In the genomic region with DNA sequence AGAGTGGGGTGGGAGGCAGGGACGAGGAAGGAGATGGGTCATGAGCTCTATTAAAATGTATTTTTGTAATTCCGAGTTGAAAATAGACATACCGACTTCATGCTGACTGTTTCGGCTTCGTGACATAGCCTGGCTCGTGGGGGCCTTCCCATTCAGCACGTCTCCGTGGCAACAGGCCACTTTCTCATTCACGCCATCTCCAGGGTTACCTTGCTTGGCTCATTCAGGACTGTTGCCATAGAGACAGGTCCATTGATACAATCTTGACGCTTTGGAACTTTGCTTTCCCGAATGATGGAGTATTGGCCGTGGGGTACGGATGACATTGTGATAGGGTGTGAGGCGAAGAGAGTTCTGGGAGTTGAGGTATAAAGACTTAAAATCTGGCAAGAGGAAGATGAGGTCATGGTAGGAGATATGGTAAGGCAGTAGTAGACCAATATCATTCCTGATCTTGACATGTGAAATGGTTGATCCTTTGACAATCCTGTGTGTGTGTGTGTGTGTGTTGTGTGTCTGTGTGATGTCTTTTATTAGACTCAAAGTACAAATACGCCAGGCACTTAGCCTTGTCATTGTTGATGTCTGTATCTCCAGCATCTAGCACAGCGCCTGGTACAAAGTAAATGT, we compare ENCODE assay signal across 28 cellular contexts.
"Had no signal": no experiment of that assay in that cellular context is flagged by ENCODE, and none has a peak within 500 bp of the region (broad histone marks: within the 10 kb centered on the region; RNA-seq: fewer than 3 reads in every experiment).

No MANE protein-coding gene starts in this region.

- FAIRE-seq: islet of Langerhans, pancreas had no signal

- H3K36me3 ChIP-seq: esophagus muscularis mucosa, heart right ventricle, left lung, lower lobe of right lung, pancreas, prostate gland, sigmoid colon, stomach, thyroid gland, upper lobe of left lung had no signal

- DNase-seq: activated CD4-positive, alpha-beta memory T cell treated with anti-CD3 and anti-CD28 coated beads for 36 hours; activated CD4-positive, alpha-beta T cell treated with anti-CD3 and anti-CD28 coated beads, Interleukin-2, amount 10 ng/mL, durations not matched to agents 24 days and 14 days; activated CD4-positive, CD25-positive, alpha-beta regulatory T cell treated with anti-CD3 and anti-CD28 coated beads, Interleukin-2, amount 50 U/mL, for 72 hours; activated gamma-delta T cell treated with Interleukin-2 at 50 U/mL for 16 hours; activated naive CD4-positive, alpha-beta T cell treated with anti-CD3 and anti-CD28 coated beads, Interleukin-2, amount 50 U/mL, for 16 hours; activated T-cell treated with anti-CD3 and anti-CD28 coated beads, Interleukin-2, amount 50 U/mL, for 4 hours; foreskin keratinocyte; heart right ventricle; left lung; lower lobe of right lung; mesenchymal stem cell; pancreas; retina; sigmoid colon; stimulated activated CD4-positive, alpha-beta T cell treated with anti-CD3 and anti-CD28 coated beads, Interleukin-1b, Interleukin-23, amount 100 ng/mL, for 48 hours; stimulated activated CD4-positive, alpha-beta T cell treated with anti-CD3 and anti-CD28 coated beads, Interleukin-4, amount 100 ng/mL, for 4 hours; stimulated activated CD8-positive, alpha-beta memory T cell treated with anti-CD3 and anti-CD28 coated beads, Interleukin-4, amount 100 ng/mL, for 48 hours; stimulated activated naive B cell treated with anti-CD40 and anti-IgM and Interleukin-4, amounts not matched to agents 10 μg/mL and 1 μg/mL and 100 μg/mL, for 72 hours; stomach; T-helper 2 cell; thyroid gland; upper lobe of left lung had no signal

- H3K27me3 Mint-ChIP-seq: activated CD4-positive, alpha-beta T cell treated with anti-CD3 and anti-CD28 coated beads, Interleukin-2, amount 10 ng/mL, durations not matched to agents 24 days and 14 days had no signal

- H3K27me3 ChIP-seq: foreskin keratinocyte, left lung, pancreas, sigmoid colon, thyroid gland, upper lobe of left lung had no signal

- H3K4me3 Mint-ChIP-seq: activated CD4-positive, alpha-beta memory T cell treated with anti-CD3 and anti-CD28 coated beads for 36 hours; activated CD4-positive, alpha-beta T cell treated with anti-CD3 and anti-CD28 coated beads, Interleukin-2, amount 10 ng/mL, durations not matched to agents 24 days and 14 days; activated T-cell treated with anti-CD3 and anti-CD28 coated beads, Interleukin-2, amount 50 U/mL, for 4 hours; activated T-helper 17 cell treated with anti-CD3 and anti-CD28 coated beads, Interleukin-2, amount 50 U/mL, for 72 hours; natural killer cell treated with Interleukin-12 subunit alpha and Interleukin-12 subunit beta and Interleukin-15 and Interleukin-18, amount 100 ng/mL, for 72 hours; stimulated activated naive B cell treated with anti-CD40 and anti-IgM and Interleukin-4, amounts not matched to agents 10 μg/mL and 1 μg/mL and 100 μg/mL, for 72 hours had no signal

- H3K27ac Mint-ChIP-seq: activated CD4-positive, alpha-beta memory T cell treated with anti-CD3 and anti-CD28 coated beads for 36 hours; activated CD4-positive, alpha-beta T cell treated with anti-CD3 and anti-CD28 coated beads, Interleukin-2, amount 10 ng/mL, durations not matched to agents 24 days and 14 days; activated T-helper 17 cell treated with anti-CD3 and anti-CD28 coated beads, Interleukin-2, amount 50 U/mL, for 72 hours; natural killer cell treated with Interleukin-12 subunit alpha and Interleukin-12 subunit beta and Interleukin-15 and Interleukin-18, amount 100 ng/mL, for 72 hours; stimulated activated naive B cell treated with anti-CD40 and anti-IgM and Interleukin-4, amounts not matched to agents 10 μg/mL and 1 μg/mL and 100 μg/mL, for 72 hours had no signal

- H3K4me1 ChIP-seq: esophagus muscularis mucosa, foreskin keratinocyte, heart right ventricle, left lung, lower lobe of right lung, pancreas, prostate gland, sigmoid colon, stomach, thyroid gland, upper lobe of left lung had no signal

- H3K4me2 ChIP-seq: smooth muscle cell had no signal

- H3K9me3 Mint-ChIP-seq: activated CD4-positive, alpha-beta memory T cell treated with anti-CD3 and anti-CD28 coated beads for 36 hours; activated CD4-positive, alpha-beta T cell treated with anti-CD3 and anti-CD28 coated beads, Interleukin-2, amount 10 ng/mL, durations not matched to agents 24 days and 14 days; activated T-cell treated with anti-CD3 and anti-CD28 coated beads, Interleukin-2, amount 50 U/mL, for 4 hours; activated T-helper 17 cell treated with anti-CD3 and anti-CD28 coated beads, Interleukin-2, amount 50 U/mL, for 72 hours; natural killer cell treated with Interleukin-12 subunit alpha and Interleukin-12 subunit beta and Interleukin-15 and Interleukin-18, amount 100 ng/mL, for 72 hours had no signal

- ATAC-seq: activated T-cell treated with anti-CD3 and anti-CD28 coated beads, Interleukin-2, amount 50 U/mL, for 4 hours; activated T-helper 17 cell treated with anti-CD3 and anti-CD28 coated beads, Interleukin-2, amount 50 U/mL, for 72 hours; foreskin keratinocyte; heart right ventricle; left lung; lower lobe of right lung; natural killer cell treated with Interleukin-12 subunit alpha and Interleukin-12 subunit beta and Interleukin-15 and Interleukin-18, amount 100 ng/mL, for 72 hours; pancreas; stimulated activated naive B cell treated with anti-CD40 and anti-IgM and Interleukin-4, amounts not matched to agents 10 μg/mL and 1 μg/mL and 100 μg/mL, for 72 hours had no signal

- H3K4me1 Mint-ChIP-seq: activated CD4-positive, alpha-beta T cell treated with anti-CD3 and anti-CD28 coated beads, Interleukin-2, amount 10 ng/mL, durations not matched to agents 24 days and 14 days; activated T-helper 17 cell treated with anti-CD3 and anti-CD28 coated beads, Interleukin-2, amount 50 U/mL, for 72 hours; stimulated activated naive B cell treated with anti-CD40 and anti-IgM and Interleukin-4, amounts not matched to agents 10 μg/mL and 1 μg/mL and 100 μg/mL, for 72 hours had no signal

- H3K4me3 ChIP-seq: esophagus muscularis mucosa, heart right ventricle, left lung, lower lobe of right lung, pancreas, prostate gland, sigmoid colon, smooth muscle cell, stomach, thyroid gland, upper lobe of left lung had no signal

- H3K9me3 ChIP-seq: esophagus muscularis mucosa, heart right ventricle, left lung, lower lobe of right lung, pancreas, prostate gland, sigmoid colon, stomach, thyroid gland, upper lobe of left lung had no signal

- H3K27ac ChIP-seq: esophagus muscularis mucosa, foreskin keratinocyte, heart right ventricle, left lung, lower lobe of right lung, pancreas, prostate gland, sigmoid colon, stomach, thyroid gland, upper lobe of left lung had no signal

- H3K36me3 Mint-ChIP-seq: activated CD4-positive, alpha-beta memory T cell treated with anti-CD3 and anti-CD28 coated beads for 36 hours; natural killer cell treated with Interleukin-12 subunit alpha and Interleukin-12 subunit beta and Interleukin-15 and Interleukin-18, amount 100 ng/mL, for 72 hours had no signal
